Comparison of ENCODE assay signal across 8 cellular contexts in genomic region chr17:2089021-2089422, GRCh38. TPM values are rescaled to one million over a fixed set of nuclear protein-coding genes. Genes with fewer than 3 reads are reported as not detected.
DNase-seq lines count a peak whose midpoint lies in the region; ATAC-seq and TF ChIP-seq lines count a peak whose summit lies in the region.

No MANE protein-coding gene starts in this region.

- ATAC-seq in GM21515 (IDR thresholded peaks at IDR 0.05; ENCODE audit: unreplicated experiment) = peak; percentile 26

- 0 out of 2 replicates have a peak overlapping the region, but pooled peaks have one; percentile 4 for H2AFZ ChIP-seq in MM.1S (ENCODE audit: low read length)

- H3K9ac ChIP-seq in MM.1S (ENCODE audit: low read length) (peak overlapping the region; percentile 29; the same call in 1 of the 2 replicates), duodenal mucosa (ENCODE audit: low read depth in 1 of 2, low read length in 2 of 2) (peak overlapping the region; percentile 57 to 65), skeletal muscle tissue (ENCODE audit: low read depth in 1 of 3, low read length in 3 of 3) (peak overlapping the region; percentile 57 to 68 (median 58))

- H3K9me3 Mint-ChIP-seq in CD8-positive, alpha-beta memory T cell = no peaks in the 10 kb centered on the region

- H3K36me3 Mint-ChIP-seq in CD8-positive, alpha-beta memory T cell = peaks cover 0 to 33% (median 6%) of the 10 kb centered on the region in 3 donors

- peak overlapping the region; percentile 27 to 99 (median 94) for H3K27ac Mint-ChIP-seq in CD8-positive, alpha-beta memory T cell

- H3K36me3 ChIP-seq in CD8-positive, alpha-beta memory T cell (ENCODE audit: insufficient read depth, low read length) = no peaks in the 10 kb centered on the region
- H3K36me3 ChIP-seq in MM.1S (replicated peaks; ENCODE audit: insufficient read depth, low read length) (no peaks in the 10 kb centered on the region), duodenal mucosa (ENCODE audit: control insufficient read depth in 1 of 2, insufficient read depth in 2 of 2, low read length in 2 of 2) (no peaks in the 10 kb centered on the region), skeletal muscle tissue (ENCODE audit: control insufficient read depth in 3 of 3, insufficient read depth in 3 of 3, low read length in 3 of 3) (no peaks in the 10 kb centered on the region)

- no peaks in the 10 kb centered on the region for H4K20me1 ChIP-seq in MM.1S (ENCODE audit: insufficient read depth, low read length)

- H3F3A ChIP-seq in MM.1S (ENCODE audit: insufficient read depth, low read length) = peaks cover 25% of the 10 kb centered on the region

- H3K27me3 Mint-ChIP-seq in CD8-positive, alpha-beta memory T cell = no peaks in the 10 kb centered on the region

- peak overlapping the region; percentile 85 for H3K4me3 ChIP-seq in CD8-positive, alpha-beta memory T cell (ENCODE audit: low read length)
- H3K4me3 ChIP-seq in MM.1S (ENCODE audit: low read length) = peak overlapping the region; percentile 52
- H3K4me3 ChIP-seq in duodenal mucosa (ENCODE audit: low read depth in 1 of 2, low read length in 2 of 2) = peak overlapping the region; percentile 62 to 72
- H3K4me3 ChIP-seq in skeletal muscle tissue (ENCODE audit: low read length in 3 of 3) = peak overlapping the region in 2 of 3 donors; percentile 32 to 42

- CTCF ChIA-PET in CD8-positive, alpha-beta memory T cell (lab: Charles Lee) = interaction anchor here (1.3 to 6.9 kb wide), 6 partner anchors 13 to 156 kb away, joined by 3 to 73 read pairs (median 10); partner anchors contain the start of gene HIC1

- peaks cover 39% of the 10 kb centered on the region for H3K4me1 ChIP-seq in CD8-positive, alpha-beta memory T cell (ENCODE audit: insufficient read depth, low read length)
- peaks cover 33% of the 10 kb centered on the region for H3K4me1 ChIP-seq in MM.1S (ENCODE audit: low read length)
- peaks cover 74 to 82% of the 10 kb centered on the region in 2 donors for H3K4me1 ChIP-seq in duodenal mucosa (ENCODE audit: control insufficient read depth in 1 of 2, insufficient read depth in 2 of 2, low read length in 2 of 2)
- H3K4me1 ChIP-seq in skeletal muscle tissue (ENCODE audit: control insufficient read depth in 3 of 3, insufficient read depth in 3 of 3, low read length in 3 of 3) = peaks cover 59 to 66% (median 61%) of the 10 kb centered on the region in 3 donors

- no peak for TF ChIP-seq CTCF in MM.1S (IDR thresholded peaks at IDR 0.05; ENCODE audit: low read length)

- H3K9me3 ChIP-seq in CD8-positive, alpha-beta memory T cell (ENCODE audit: low read length) = no peaks in the 10 kb centered on the region
- H3K9me3 ChIP-seq in MM.1S (replicated peaks; ENCODE audit: insufficient read depth, low read length) (no peaks in the 10 kb centered on the region), duodenal mucosa (ENCODE audit: control insufficient read depth in 1 of 2, low read length in 2 of 2) (no peaks in the 10 kb centered on the region), skeletal muscle tissue (ENCODE audit: control insufficient read depth in 3 of 3, low read length in 3 of 3) (no peaks in the 10 kb centered on the region)

- DNase-seq in CD8-positive, alpha-beta memory T cell = no peak
- no peak for DNase-seq in MM.1S
- no peak for DNase-seq in NCI-H1436 treated with DMSO at 0.1 percent for 48 hours (lab: John Stamatoyannopoulos, UW)
- DNase-seq in DMS 273 treated with DMSO at 0.1 percent for 48 hours (lab: John Stamatoyannopoulos, UW) = no peak
- DNase-seq in UCSD-AML1 (lab: John Stamatoyannopoulos, UW; ENCODE audit: unreplicated experiment) = no peak

- H3K79me2 ChIP-seq in MM.1S (ENCODE audit: low read length) = no peaks in the 10 kb centered on the region; the same call in 1 of the 2 replicates

- peak overlapping the region; percentile 65 for H3K4me2 ChIP-seq in MM.1S (ENCODE audit: low read depth, low read length)

- peaks cover 43 to 81% (median 65%) of the 10 kb centered on the region in 3 donors for H3K4me1 Mint-ChIP-seq in CD8-positive, alpha-beta memory T cell

- H3K27ac ChIP-seq in CD8-positive, alpha-beta memory T cell (ENCODE audit: low read depth, low read length) = peak overlapping the region; percentile 47
- H3K27ac ChIP-seq in MM.1S (ENCODE audit: low read length) (peak overlapping the region; percentile 65), duodenal mucosa (ENCODE audit: low read depth, low read length) (peak overlapping the region; percentile 86), skeletal muscle tissue (ENCODE audit: low read depth, low read length) (peak overlapping the region; percentile 71)

- no peaks in the 10 kb centered on the region for H3K27me3 ChIP-seq in CD8-positive, alpha-beta memory T cell (ENCODE audit: insufficient read depth, low read length, poor library complexity, severe bottlenecking)
- no peaks in the 10 kb centered on the region for H3K27me3 ChIP-seq in MM.1S (replicated peaks; ENCODE audit: insufficient read depth, low read length)
- no peaks in the 10 kb centered on the region for H3K27me3 ChIP-seq in duodenal mucosa (ENCODE audit: control insufficient read depth in 1 of 2, insufficient read depth in 2 of 2, low read length in 2 of 2)
- no peaks in the 10 kb centered on the region for H3K27me3 ChIP-seq in skeletal muscle tissue (ENCODE audit: control insufficient read depth in 3 of 3, insufficient read depth in 3 of 3, low read length in 3 of 3)

- H3K4me3 Mint-ChIP-seq in CD8-positive, alpha-beta memory T cell = peak overlapping the region; percentile 82 to 97 (median 91)

- H3K9me2 ChIP-seq in MM.1S (replicated peaks; ENCODE audit: insufficient read depth, low read length) = no peaks in the 10 kb centered on the region

- POLR2A ChIA-PET in CD8-positive, alpha-beta memory T cell (lab: Charles Lee) = interaction anchor here (0.8 to 1.5 kb wide), 4 partner anchors 13 to 30 kb away, joined by 3 to 6 read pairs (median 4); no protein-coding TSS in a partner anchor

RNA-seq across cellular contexts. Expression of gene HIC1, which starts 34.1 kb away (rescaled TPM):
- 10 to 100 TPM; 39.5 to 42.7 TPM for total RNA-seq in CD8-positive, alpha-beta memory T cell
- polyA plus RNA-seq in CD8-positive, alpha-beta memory T cell = 1.3 TPM
- total RNA-seq in skeletal muscle tissue = 23.5 TPM

RNA-seq across cellular contexts. Expression of gene OVCA2, which starts 47.2 kb away (rescaled TPM):
- total RNA-seq in CD8-positive, alpha-beta memory T cell = 10 to 100 TPM; 54.2 to 56.2 TPM
- 60.0 TPM for polyA plus RNA-seq in CD8-positive, alpha-beta memory T cell
- total RNA-seq in skeletal muscle tissue = 24.0 TPM

RNA-seq across cellular contexts. Expression of gene DPH1, which starts 59.1 kb away (rescaled TPM):
- total RNA-seq in CD8-positive, alpha-beta memory T cell = 10 to 100 TPM; 38.5 to 43.8 TPM
- polyA plus RNA-seq in CD8-positive, alpha-beta memory T cell = 33.2 TPM
- 14.1 TPM for total RNA-seq in skeletal muscle tissue
